Comparison of ENCODE assay signal across 12 cellular contexts in genomic region chr19:42515241-42515832, GRCh38. TPM values are rescaled to one million over a fixed set of nuclear protein-coding genes. Genes with fewer than 3 reads are reported as not detected.
DNase-seq lines count a peak whose midpoint lies in the region; ATAC-seq, FAIRE-seq and TF ChIP-seq lines count a peak whose summit lies in the region.
"Had no signal": no experiment of that assay in that cellular context is flagged by ENCODE, and none has a peak within 500 bp of the region (broad histone marks: within the 10 kb centered on the region; RNA-seq: fewer than 3 reads in every experiment).

No MANE protein-coding gene starts in this region.

- FAIRE-seq in A549 (lab: Jason Lieb, UNC), result peak; percentile 99

- H3K36me3 ChIP-seq in CD4-positive, CD25-positive, alpha-beta regulatory T cell (ENCODE audit: control insufficient read depth, insufficient read depth, low read length), result peaks cover 16% of the 10 kb centered on the region
- H3K36me3 ChIP-seq in CD8-positive, alpha-beta T cell (ENCODE audit: insufficient read depth, low read length), result no peaks in the 10 kb centered on the region
- H3K36me3 ChIP-seq: BLaER1 had no signal

- no peak overlapping the region for H3K27ac ChIP-seq in A549
- H3K27ac ChIP-seq in CD4-positive, CD25-positive, alpha-beta regulatory T cell (ENCODE audit: insufficient read depth, low read length, poor library complexity, severe bottlenecking), result no peak overlapping the region
- no peak overlapping the region for H3K27ac ChIP-seq in CD8-positive, alpha-beta T cell (ENCODE audit: low read depth, low read length)
- H3K27ac ChIP-seq: BLaER1 had no signal

- ATAC-seq in A549, result no peak
- ATAC-seq in CD4-positive, CD25-positive, alpha-beta regulatory T cell (ENCODE audit: low read depth in 2 of 2), result no peak
- no peak for ATAC-seq in CD8-positive, alpha-beta T cell
- ATAC-seq: GM23338 had no signal

- H3K9me3 Mint-ChIP-seq in CD4-positive, CD25-positive, alpha-beta regulatory T cell, result no peaks in the 10 kb centered on the region
- H3K9me3 Mint-ChIP-seq in activated CD4-positive, alpha-beta memory T cell treated with anti-CD3 and anti-CD28 coated beads for 36 hours, result no peaks in the 10 kb centered on the region
- no peaks in the 10 kb centered on the region for H3K9me3 Mint-ChIP-seq in osteocyte (ENCODE audit: unreplicated experiment)
- no peaks in the 10 kb centered on the region for H3K9me3 Mint-ChIP-seq in CD8-positive, alpha-beta T cell

- no peak overlapping the region for H3K4me3 ChIP-seq in A549
- no peak overlapping the region for H3K4me3 ChIP-seq in CD4-positive, CD25-positive, alpha-beta regulatory T cell (ENCODE audit: low read depth, low read length)
- no peak overlapping the region for H3K4me3 ChIP-seq in CD8-positive, alpha-beta T cell (ENCODE audit: low read depth, low read length)
- H3K4me3 ChIP-seq: BLaER1, GM23338 had no signal

- CTCF ChIA-PET in A549 (lab: Yijun Ruan, JAX), result interaction anchor here (1.0 to 2.7 kb wide), 10 partner anchors 9 to 77 kb away, joined by 3 to 11 read pairs (median 6); no protein-coding TSS in a partner anchor
- CTCF ChIA-PET in activated CD4-positive, alpha-beta memory T cell treated with anti-CD3 and anti-CD28 coated beads for 36 hours (lab: Charles Lee), result interaction anchor here (1.8 to 2.9 kb wide), 2 partner anchors 14 to 65 kb away, joined by 5 to 14 read pairs; no protein-coding TSS in a partner anchor
- CTCF ChIA-PET in CD8-positive, alpha-beta T cell (lab: Charles Lee), result interaction anchor here (1.9 to 3.8 kb wide), 2 partner anchors 14 to 77 kb away, joined by 4 to 16 read pairs; partner anchors contain the start of gene CEACAM1

- peak overlapping the region in 1 of 4 donors; percentile 83 for H3K4me3 Mint-ChIP-seq in CD4-positive, CD25-positive, alpha-beta regulatory T cell
- H3K4me3 Mint-ChIP-seq in activated CD4-positive, alpha-beta memory T cell treated with anti-CD3 and anti-CD28 coated beads for 36 hours, result no peak overlapping the region
- no peak overlapping the region for H3K4me3 Mint-ChIP-seq in osteocyte (ENCODE audit: unreplicated experiment)
- no peak overlapping the region for H3K4me3 Mint-ChIP-seq in CD8-positive, alpha-beta T cell
- H3K4me3 Mint-ChIP-seq: GM23338 had no signal

- peaks cover 37% of the 10 kb centered on the region for H3K36me3 Mint-ChIP-seq in CD4-positive, CD25-positive, alpha-beta regulatory T cell
- peaks cover 12% of the 10 kb centered on the region for H3K36me3 Mint-ChIP-seq in activated CD4-positive, alpha-beta memory T cell treated with anti-CD3 and anti-CD28 coated beads for 36 hours
- H3K36me3 Mint-ChIP-seq in osteocyte (ENCODE audit: unreplicated experiment), result no peaks in the 10 kb centered on the region
- H3K36me3 Mint-ChIP-seq in CD8-positive, alpha-beta T cell, result peaks cover 13% of the 10 kb centered on the region

- peaks cover 9% of the 10 kb centered on the region for H3K9me3 ChIP-seq in A549
- no peaks in the 10 kb centered on the region for H3K9me3 ChIP-seq in CD4-positive, CD25-positive, alpha-beta regulatory T cell (ENCODE audit: control insufficient read depth in 2 of 2, low read length in 2 of 2)
- no peaks in the 10 kb centered on the region for H3K9me3 ChIP-seq in CD8-positive, alpha-beta T cell (ENCODE audit: low read length)

- no peak for TF ChIP-seq EP300 in A549 (IDR thresholded peaks at IDR 0.05)

- WGBS in A549 (ENCODE audit: missing lambda C conversion rate), result 55% methylated on average over 7 of the region's 7 CpGs

- no peaks in the 10 kb centered on the region for H3K4me1 ChIP-seq in A549
- H3K4me1 ChIP-seq in CD4-positive, CD25-positive, alpha-beta regulatory T cell (ENCODE audit: control insufficient read depth, insufficient read depth, low read length, poor library complexity, severe bottlenecking), result peaks cover 3% of the 10 kb centered on the region
- no peaks in the 10 kb centered on the region for H3K4me1 ChIP-seq in CD8-positive, alpha-beta T cell (ENCODE audit: insufficient read depth, low read length)

- TF ChIP-seq CTCF in A549 (IDR thresholded peaks at IDR 0.05) (no peak), osteocyte (IDR thresholded peaks at IDR 0.05) (no peak)
- no peak for TF ChIP-seq CTCF in CD8-positive, alpha-beta T cell (IDR thresholded peaks at IDR 0.05)

- no peak for TF ChIP-seq POLR2A in A549 (IDR thresholded peaks at IDR 0.05; ENCODE audit: low read length)

- intact Hi-C loops in activated CD4-positive, alpha-beta memory T cell treated with anti-CD3 and anti-CD28 coated beads for 36 hours (cut with micrococcal nuclease), result loop anchor here (2.0 kb wide), 1 partner anchor 13 kb away; the partner anchor contains the start of gene CEACAM1
- intact Hi-C loops in CD8-positive, alpha-beta T cell (cut with DNase I, micrococcal nuclease), result no loop called here

- TF ChIP-seq RAD21 in A549 (conservative IDR thresholded peaks at IDR 0.05 in 1 of 2, IDR thresholded peaks at IDR 0.05 in 1 of 2), result no peak

- no peaks in the 10 kb centered on the region for H3K27me3 Mint-ChIP-seq in CD4-positive, CD25-positive, alpha-beta regulatory T cell
- no peaks in the 10 kb centered on the region for H3K27me3 Mint-ChIP-seq in activated CD4-positive, alpha-beta memory T cell treated with anti-CD3 and anti-CD28 coated beads for 36 hours
- peaks cover 10% of the 10 kb centered on the region for H3K27me3 Mint-ChIP-seq in osteocyte (ENCODE audit: unreplicated experiment)
- no peaks in the 10 kb centered on the region for H3K27me3 Mint-ChIP-seq in CD8-positive, alpha-beta T cell (ENCODE audit: low read depth)

- no peak overlapping the region for H3K4me2 ChIP-seq in A549
- H3K4me2 ChIP-seq: BLaER1, GM23338 had no signal

- H3K27ac Mint-ChIP-seq in CD4-positive, CD25-positive, alpha-beta regulatory T cell, result peak overlapping the region in 2 of 3 donors; percentile 46 to 65
- no peak overlapping the region for H3K27ac Mint-ChIP-seq in activated CD4-positive, alpha-beta memory T cell treated with anti-CD3 and anti-CD28 coated beads for 36 hours
- H3K27ac Mint-ChIP-seq in osteocyte (ENCODE audit: unreplicated experiment), result no peak overlapping the region
- H3K27ac Mint-ChIP-seq in CD8-positive, alpha-beta T cell, result no peak overlapping the region
- H3K27ac Mint-ChIP-seq: GM23338 had no signal

- POLR2A ChIA-PET in A549 (lab: Yijun Ruan, JAX), result no interaction called here
- POLR2A ChIA-PET in activated CD4-positive, alpha-beta memory T cell treated with anti-CD3 and anti-CD28 coated beads for 36 hours (lab: Charles Lee), result interaction anchor here (1.6 kb wide), 1 partner anchor 13 kb away, joined by 3 read pairs; the partner anchor contains the start of gene CEACAM1
- POLR2A ChIA-PET in CD8-positive, alpha-beta T cell (lab: Charles Lee), result no interaction called here

- H3K27me3 ChIP-seq in CD4-positive, CD25-positive, alpha-beta regulatory T cell (ENCODE audit: control insufficient read depth, insufficient read depth, low read length), result no peaks in the 10 kb centered on the region
- no peaks in the 10 kb centered on the region for H3K27me3 ChIP-seq in CD8-positive, alpha-beta T cell (ENCODE audit: insufficient read depth, low read length)
- H3K27me3 ChIP-seq: BLaER1 had no signal

- peaks cover 11 to 56% (median 30%) of the 10 kb centered on the region in 4 donors for H3K4me1 Mint-ChIP-seq in CD4-positive, CD25-positive, alpha-beta regulatory T cell
- peaks cover 31% of the 10 kb centered on the region for H3K4me1 Mint-ChIP-seq in activated CD4-positive, alpha-beta memory T cell treated with anti-CD3 and anti-CD28 coated beads for 36 hours (ENCODE audit: low read depth)
- H3K4me1 Mint-ChIP-seq in osteocyte (ENCODE audit: unreplicated experiment), result no peaks in the 10 kb centered on the region
- H3K4me1 Mint-ChIP-seq in CD8-positive, alpha-beta T cell (ENCODE audit: low read depth), result peaks cover 5% of the 10 kb centered on the region

- DNase-seq in A549 (ENCODE audit: low read depth in 1 of 2, low spot score in 1 of 2) (no peak), osteocyte (ENCODE audit: extremely low spot score, unreplicated experiment) (peak; percentile 8), T-helper 9 cell (no peak)
- no peak for DNase-seq in CD4-positive, CD25-positive, alpha-beta regulatory T cell
- DNase-seq in activated CD4-positive, alpha-beta memory T cell treated with anti-CD3 and anti-CD28 coated beads for 36 hours, result peak; percentile 29
- no peak for DNase-seq in activated CD4-positive, alpha-beta T cell treated with anti-CD3 and anti-CD28 coated beads for 1 hour
- DNase-seq in CD8-positive, alpha-beta T cell, result no peak
- DNase-seq: Calu3, DMS 273 treated with DMSO at 0.1 percent for 48 hours, H7 had no signal

TF ChIP-seq in A549, 52 proteins besides CTCF, POLR2A, EP300 and RAD21 (continues in another document):
- TF ChIP-seq RARB (CRISPR knock-in tag; IDR thresholded peaks at IDR 0.05) (no peak), ZSCAN20 (CRISPR knock-in tag; IDR thresholded peaks at IDR 0.05) (no peak), BHLHE40 (IDR thresholded peaks at IDR 0.05; ENCODE audit: low read depth, low read length) (no peak), MAX (IDR thresholded peaks at IDR 0.05) (no peak), CBX8 (IDR thresholded peaks at IDR 0.05) (no peak), CBX2 (IDR thresholded peaks at IDR 0.05; ENCODE audit: borderline replicate concordance, low read depth) (no peak), KDM5A (IDR thresholded peaks at IDR 0.05) (no peak), HOXA7 (CRISPR knock-in tag; IDR thresholded peaks at IDR 0.05) (no peak), HES2 (IDR thresholded peaks at IDR 0.05) (no peak), HOXB5 (CRISPR knock-in tag; IDR thresholded peaks at IDR 0.05) (no peak), CHD2 (IDR thresholded peaks at IDR 0.05; ENCODE audit: low read length, partially characterized antibody) (no peak)

RNA-seq across cellular contexts. Expression of gene CEACAM1, which starts 12.9 kb away (rescaled TPM):
- polyA plus RNA-seq in A549 (2011; rRNA removed) (8.9 and 10.1 TPM in 2 replicates), A549 (2017; fragmentation: RNase III; extraction: RNeasy Plus Mini Kit Qiagen cat#74134 plus additional on column Dnase treatment) (0.43 to 0.88 TPM (median 0.52 TPM) in 3 replicates)
- polyA plus RNA-seq in A549 (2012; cell fraction: cytosol; rRNA removed), result 0.54 and 0.87 TPM in 2 replicates
- 0.91 TPM in 2 replicates for polyA plus RNA-seq in A549 (2012; cell fraction: nucleus; rRNA removed)
- polyA minus RNA-seq in A549 (2011; rRNA and poly(A)+ RNA removed), result 5.6 and 6.7 TPM in 2 replicates
- 7.0 TPM for total RNA-seq in CD4-positive, CD25-positive, alpha-beta regulatory T cell
- polyA plus RNA-seq in CD4-positive, CD25-positive, alpha-beta regulatory T cell, result 1 to 10 TPM; 4.0 to 6.9 (median 4.9) TPM
- 1 to 10 TPM; 5.4 to 5.8 TPM for total RNA-seq in activated CD4-positive, alpha-beta memory T cell treated with anti-CD3 and anti-CD28 coated beads for 36 hours
- total RNA-seq in osteocyte, result not detected in 2 replicates
- 1 to 10 TPM in 1 of 2 experiments, under 1 TPM in 1; 0.95 to 1.3 TPM for total RNA-seq in CD8-positive, alpha-beta T cell

Comparison
In these comparisons a context has a peak if more than half of its experiments do, and no peak if none do; other contexts are left out.
1. DNase-seq: peak in activated CD4-positive, alpha-beta memory T cell treated with anti-CD3 and anti-CD28 coated beads for 36 hours (single experiment) and osteocyte (single experiment); none in A549 (0 of 2), CD4-positive, CD25-positive, alpha-beta regulatory T cell (0 of 3), activated CD4-positive, alpha-beta T cell treated with anti-CD3 and anti-CD28 coated beads for 1 hour (single experiment), CD8-positive, alpha-beta T cell (0 of 7) and T-helper 9 cell (single experiment).
2. H3K27ac Mint-ChIP-seq: peak in CD4-positive, CD25-positive, alpha-beta regulatory T cell (2 of 3); none in activated CD4-positive, alpha-beta memory T cell treated with anti-CD3 and anti-CD28 coated beads for 36 hours (single experiment), osteocyte (single experiment) and CD8-positive, alpha-beta T cell (single experiment).